Comparison of ENCODE assay signal across 8 cellular contexts in the genomic region with DNA sequence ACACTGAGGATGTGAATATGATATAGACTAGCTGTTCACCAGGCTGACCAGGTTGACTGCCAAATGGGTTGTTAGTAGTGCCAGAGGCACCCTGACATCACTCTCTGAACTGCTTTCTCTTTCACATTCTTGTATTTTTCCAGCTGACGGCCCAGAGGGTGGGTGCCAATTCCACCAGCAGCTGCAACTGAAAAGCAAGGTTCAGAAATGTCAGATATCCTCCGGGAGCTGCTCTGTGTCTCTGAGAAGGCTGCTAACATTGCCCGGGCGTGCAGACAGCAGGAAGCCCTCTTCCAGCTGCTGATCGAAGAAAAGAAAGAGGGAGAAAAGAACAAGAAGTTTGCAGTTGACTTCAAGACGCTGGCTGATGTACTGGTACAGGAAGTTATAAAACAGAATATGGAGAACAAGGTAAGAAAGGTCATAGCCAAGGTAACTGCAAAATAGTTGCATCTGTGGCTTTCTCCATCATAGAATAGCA. TPM values are rescaled to one million over a fixed set of nuclear protein-coding genes. Genes with fewer than 3 reads are reported as not detected.
DNase-seq lines count a peak whose midpoint lies in the region; ATAC-seq and TF ChIP-seq lines count a peak whose summit lies in the region.

No MANE protein-coding gene starts in this region.

- peak; percentile 52 for TF ChIP-seq POLR2A in GM19193 (IDR thresholded peaks at IDR 0.05; ENCODE audit: extremely low read depth, insufficient read depth, insufficient read length)

- H3K4me3 ChIP-seq in AG04449 (ENCODE audit: low read depth, low read length) (peak overlapping the region; percentile 22), choroid plexus epithelial cell (ENCODE audit: low read depth, low read length) (peak overlapping the region; percentile 34)

- CTCF ChIA-PET in AG04449 (lab: Yijun Ruan, JAX), result interaction anchor here (1.3 to 2.3 kb wide), 3 partner anchors 16 to 271 kb away, joined by 6 read pairs; no protein-coding TSS in a partner anchor
- CTCF ChIA-PET in WTC11 (lab: Charles Lee), result no interaction called here

- H3K4me1 Mint-ChIP-seq in WTC11, result peaks cover 11% of the 10 kb centered on the region

- ATAC-seq in HG03342 (IDR thresholded peaks at IDR 0.05; ENCODE audit: unreplicated experiment) (peak; percentile 97), WTC11 (no peak; the same call in 1 of the 2 replicates)

- no peaks in the 10 kb centered on the region for H3K27me3 Mint-ChIP-seq in WTC11 (ENCODE audit: low read depth)

- H3K36me3 Mint-ChIP-seq in WTC11, result no peaks in the 10 kb centered on the region

- DNase-seq in AG04449 (ENCODE audit: low read depth, low spot score), result no peak
- DNase-seq in WTC11 (ENCODE audit: low spot score), result no peak
- peak; percentile 71 for DNase-seq in choroid plexus epithelial cell (ENCODE audit: low read depth)
- peak; percentile 86 for DNase-seq in medulla oblongata (ENCODE audit: extremely low spot score)
- DNase-seq in stimulated activated naive CD4-positive, alpha-beta T cell (lab: John Stamatoyannopoulos, UW), result peak in 5 of 6 experiments; percentile 12 to 75 (median 64)
- no peak for DNase-seq in AML-193 (lab: John Stamatoyannopoulos, UW)

- no peaks in the 10 kb centered on the region for H3K9me3 Mint-ChIP-seq in WTC11

- no peak overlapping the region for H3K4me3 Mint-ChIP-seq in WTC11

- POLR2A ChIA-PET in AG04449 (lab: Yijun Ruan, JAX) (no interaction called here), WTC11 (lab: Charles Lee) (no interaction called here)

- no peak for TF ChIP-seq CTCF in AG04449 (IDR thresholded peaks at IDR 0.05; ENCODE audit: insufficient read depth, low read length, missing control alignments)
- no peak for TF ChIP-seq CTCF in WTC11 (IDR thresholded peaks at IDR 0.05)
- TF ChIP-seq CTCF in choroid plexus epithelial cell (conservative IDR thresholded peaks at IDR 0.05; ENCODE audit: low read depth, low read length), result no peak

- peak overlapping the region; percentile 8; the same call in 1 of the 2 replicates for H3K27ac Mint-ChIP-seq in WTC11

TF ChIP-seq in WTC11, 78 proteins besides CTCF, POLR2A, EP300 and RAD21:
- TF ChIP-seq TCF7 (CRISPR knock-in tag; IDR thresholded peaks at IDR 0.05; ENCODE audit: low read depth), result no peak
- no peak for TF ChIP-seq FOXJ3 (CRISPR knock-in tag; IDR thresholded peaks at IDR 0.05; ENCODE audit: borderline replicate concordance)
- no peak for TF ChIP-seq ZNF396 (CRISPR knock-in tag; IDR thresholded peaks at IDR 0.05; ENCODE audit: borderline replicate concordance)
- TF ChIP-seq, protein P1, sequence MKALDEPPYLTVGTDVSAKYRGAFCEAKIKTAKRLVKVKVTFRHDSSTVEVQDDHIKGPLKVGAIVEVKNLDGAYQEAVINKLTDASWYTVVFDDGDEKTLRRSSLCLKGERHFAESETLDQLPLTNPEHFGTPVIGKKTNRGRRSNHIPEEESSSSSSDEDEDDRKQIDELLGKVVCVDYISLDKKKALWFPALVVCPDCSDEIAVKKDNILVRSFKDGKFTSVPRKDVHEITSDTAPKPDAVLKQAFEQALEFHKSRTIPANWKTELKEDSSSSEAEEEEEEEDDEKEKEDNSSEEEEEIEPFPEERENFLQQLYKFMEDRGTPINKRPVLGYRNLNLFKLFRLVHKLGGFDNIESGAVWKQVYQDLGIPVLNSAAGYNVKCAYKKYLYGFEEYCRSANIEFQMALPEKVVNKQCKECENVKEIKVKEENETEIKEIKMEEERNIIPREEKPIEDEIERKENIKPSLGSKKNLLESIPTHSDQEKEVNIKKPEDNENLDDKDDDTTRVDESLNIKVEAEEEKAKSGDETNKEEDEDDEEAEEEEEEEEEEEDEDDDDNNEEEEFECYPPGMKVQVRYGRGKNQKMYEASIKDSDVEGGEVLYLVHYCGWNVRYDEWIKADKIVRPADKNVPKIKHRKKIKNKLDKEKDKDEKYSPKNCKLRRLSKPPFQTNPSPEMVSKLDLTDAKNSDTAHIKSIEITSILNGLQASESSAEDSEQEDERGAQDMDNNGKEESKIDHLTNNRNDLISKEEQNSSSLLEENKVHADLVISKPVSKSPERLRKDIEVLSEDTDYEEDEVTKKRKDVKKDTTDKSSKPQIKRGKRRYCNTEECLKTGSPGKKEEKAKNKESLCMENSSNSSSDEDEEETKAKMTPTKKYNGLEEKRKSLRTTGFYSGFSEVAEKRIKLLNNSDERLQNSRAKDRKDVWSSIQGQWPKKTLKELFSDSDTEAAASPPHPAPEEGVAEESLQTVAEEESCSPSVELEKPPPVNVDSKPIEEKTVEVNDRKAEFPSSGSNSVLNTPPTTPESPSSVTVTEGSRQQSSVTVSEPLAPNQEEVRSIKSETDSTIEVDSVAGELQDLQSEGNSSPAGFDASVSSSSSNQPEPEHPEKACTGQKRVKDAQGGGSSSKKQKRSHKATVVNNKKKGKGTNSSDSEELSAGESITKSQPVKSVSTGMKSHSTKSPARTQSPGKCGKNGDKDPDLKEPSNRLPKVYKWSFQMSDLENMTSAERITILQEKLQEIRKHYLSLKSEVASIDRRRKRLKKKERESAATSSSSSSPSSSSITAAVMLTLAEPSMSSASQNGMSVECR (CRISPR knock-in tag; IDR thresholded peaks at IDR 0.05; ENCODE audit: borderline replicate concordance), result no peak

RNA-seq across cellular contexts. Expression of a gene that starts 16.5 kb away (rescaled TPM):
- total RNA-seq in WTC11 (2021), result 2.3 to 3.4 TPM (median 2.3 TPM) in 3 replicates

RNA-seq across cellular contexts. Expression of a gene that starts 40.3 kb away (rescaled TPM):
- 26.5 to 32.2 TPM (median 29.6 TPM) in 3 replicates for total RNA-seq in WTC11 (2021)

RNA-seq across cellular contexts. Expression of a gene that starts 48.2 kb away (rescaled TPM):
- 4.1 to 4.8 TPM (median 4.7 TPM) in 3 replicates for total RNA-seq in WTC11 (2021)

Comparison
In these comparisons a context has a peak if more than half of its experiments do, and no peak if none do; other contexts are left out.
1. DNase-seq: peak in choroid plexus epithelial cell (single experiment), medulla oblongata (single experiment) and stimulated activated naive CD4-positive, alpha-beta T cell (5 of 6); none in AG04449 (single experiment), WTC11 (single experiment) and AML-193 (0 of 2).